9 cellular contexts compared by ENCODE assay signal in the genomic region with DNA sequence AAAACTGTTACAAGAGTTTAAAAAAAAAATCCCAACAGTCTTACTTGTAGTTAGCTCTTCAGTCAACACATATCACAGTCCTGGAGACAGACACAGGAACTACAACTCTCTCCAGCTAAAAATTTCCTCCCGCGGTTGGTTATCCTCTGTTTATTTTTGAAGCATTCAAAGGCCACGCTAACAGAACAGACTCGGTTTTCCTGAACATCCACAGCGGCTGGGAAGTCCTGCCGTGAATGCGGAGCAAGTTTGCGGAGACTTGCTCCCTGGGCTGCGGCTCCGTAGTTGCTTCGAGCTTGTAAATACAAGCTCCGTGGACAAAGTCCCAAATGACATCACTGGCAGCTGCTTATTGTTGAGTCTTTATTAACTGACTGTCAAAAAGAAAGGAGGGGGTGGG. TPM values are rescaled to one million over a fixed set of nuclear protein-coding genes. Genes with fewer than 3 reads are reported as not detected.
A peak's percentile ranks its signal among the peaks of the same experiment; 100 is the strongest.
DNase-seq lines count a peak whose midpoint lies in the region; ATAC-seq, FAIRE-seq and TF ChIP-seq lines count a peak whose summit lies in the region.
"Had no signal": no experiment of that assay in that cellular context is flagged by ENCODE, and none has a peak within 500 bp of the region (broad histone marks: within the 10 kb centered on the region; RNA-seq: fewer than 3 reads in every experiment).

A gene (minus strand): TSS at position 292 of the 400 bp plus-strand sequence. CDS start 50,937 bp downstream, outside the sequence.

- H3K9me3 Mint-ChIP-seq in activated naive CD4-positive, alpha-beta T cell treated with anti-CD3 and anti-CD28 coated beads, Interleukin-2, amount 50 U/mL, for 72 hours: no peaks in the 10 kb centered on the region
- H3K9me3 Mint-ChIP-seq in activated naive CD8-positive, alpha-beta T cell treated with anti-CD3 and anti-CD28 coated beads, Interleukin-2, amount 50 U/mL, for 24 hours: no peaks in the 10 kb centered on the region

- CTCF ChIA-PET in HepG2 (lab: Yijun Ruan, JAX; ENCODE audit: low intra/inter-chr PET ratio, low total read pairs): no interaction called here

- H4K20me1 ChIP-seq in HepG2 (ENCODE audit: insufficient read depth, low read length): no peaks in the 10 kb centered on the region

- H3K4me3 Mint-ChIP-seq in activated naive CD8-positive, alpha-beta T cell treated with anti-CD3 and anti-CD28 coated beads, Interleukin-2, amount 50 U/mL, for 24 hours: no peak within 1 kb of the TSS

- TF ChIP-seq CTCF in dorsolateral prefrontal cortex (IDR thresholded peaks at IDR 0.05 in 54 of 56, conservative IDR thresholded peaks at IDR 0.05 in 2 of 56; ENCODE audit: low read depth in 1 of 56, partially characterized antibody in 56 of 56) (peak in 7 of 56 donors; percentile 4 to 33 (median 17)), HepG2 (CRISPR knock-in tag; IDR thresholded peaks at IDR 0.05) (no peak)

- TF ChIP-seq EP300 in HepG2 (IDR thresholded peaks at IDR 0.05; ENCODE audit: low read depth in 2 of 2, low read length in 2 of 2) (no peak), HepG2 (CRISPR knock-in tag; IDR thresholded peaks at IDR 0.05; ENCODE audit: borderline replicate concordance) (no peak)

- no peak within 1 kb of the TSS for H2AFZ ChIP-seq in HepG2 (ENCODE audit: low read length)

- 2% methylated on average over 12 of the region's 12 CpGs for WGBS in HepG2 (ENCODE audit: low lambda C conversion rate)

- BruUV-seq in HepG2 (replicated peaks; lab: Mats Ljungman, UMichigan): no TSS peak

- H3K27me3 Mint-ChIP-seq in activated naive CD8-positive, alpha-beta T cell treated with anti-CD3 and anti-CD28 coated beads, Interleukin-2, amount 50 U/mL, for 24 hours: peaks cover 14% of the 10 kb centered on the region

- FAIRE-seq in HepG2 (lab: Jason Lieb, UNC): no peak

- peak; percentile 56 for DNase-seq in M059J (ENCODE audit: low read depth)
- DNase-seq in dorsolateral prefrontal cortex: peak in 5 of 10 donors; percentile 7 to 66 (median 50)
- DNase-seq in HepG2 (ENCODE audit: low spot score): no peak
- DNase-seq in activated naive CD4-positive, alpha-beta T cell treated with anti-CD3 and anti-CD28 coated beads, Interleukin-2, amount 50 U/mL, for 72 hours (ENCODE audit: low spot score in 2 of 2): no peak
- no peak for DNase-seq in activated naive CD8-positive, alpha-beta T cell treated with anti-CD3 and anti-CD28 coated beads, Interleukin-2, amount 50 U/mL, for 24 hours
- no peak for DNase-seq in stimulated activated CD4-positive, alpha-beta T cell treated with anti-CD3 and anti-CD28 coated beads, Interleukin-1b, Interleukin-23, amount 100 ng/mL, for 48 hours
- no peak for DNase-seq in stimulated activated CD4-positive, alpha-beta T cell treated with anti-CD3 and anti-CD28 coated beads, Interleukin-4, amount 100 ng/mL, for 24 hours
- DNase-seq: activated T-cell treated with anti-CD3 and anti-CD28 coated beads, Interleukin-2, amount 50 U/mL, for 1 hour had no signal

- H3K9me3 ChIP-seq in HepG2 (ENCODE audit: low read length): no peaks in the 10 kb centered on the region
- H3K9me3 ChIP-seq in stomach smooth muscle (ENCODE audit: control insufficient read depth in 2 of 2, low read length in 2 of 2): no peaks in the 10 kb centered on the region

- ATAC-seq in HepG2: peak; percentile 60
- no peak for ATAC-seq in activated naive CD4-positive, alpha-beta T cell treated with anti-CD3 and anti-CD28 coated beads, Interleukin-2, amount 50 U/mL, for 72 hours
- no peak for ATAC-seq in activated naive CD8-positive, alpha-beta T cell treated with anti-CD3 and anti-CD28 coated beads, Interleukin-2, amount 50 U/mL, for 24 hours

- TF ChIP-seq RAD21 in HepG2 (CRISPR knock-in tag; IDR thresholded peaks at IDR 0.05): no peak

- no peaks in the 10 kb centered on the region for H3K4me1 Mint-ChIP-seq in activated naive CD8-positive, alpha-beta T cell treated with anti-CD3 and anti-CD28 coated beads, Interleukin-2, amount 50 U/mL, for 24 hours

- H3K27ac Mint-ChIP-seq in activated naive CD4-positive, alpha-beta T cell treated with anti-CD3 and anti-CD28 coated beads, Interleukin-2, amount 50 U/mL, for 72 hours: no peak within 1 kb of the TSS
- H3K27ac Mint-ChIP-seq in activated naive CD8-positive, alpha-beta T cell treated with anti-CD3 and anti-CD28 coated beads, Interleukin-2, amount 50 U/mL, for 24 hours: no peak within 1 kb of the TSS

- 0 out of 2 replicates have a peak within 1 kb of the TSS, but pooled peaks have one; percentile 6 for H3K4me2 ChIP-seq in HepG2 (ENCODE audit: low read depth, low read length)

- no peaks in the 10 kb centered on the region for H3K36me3 Mint-ChIP-seq in activated naive CD4-positive, alpha-beta T cell treated with anti-CD3 and anti-CD28 coated beads, Interleukin-2, amount 50 U/mL, for 72 hours
- H3K36me3 Mint-ChIP-seq in activated naive CD8-positive, alpha-beta T cell treated with anti-CD3 and anti-CD28 coated beads, Interleukin-2, amount 50 U/mL, for 24 hours (ENCODE audit: low read depth): no peaks in the 10 kb centered on the region

- peak within 1 kb of the TSS in 35 of 59 donors; percentile 1 to 60 (median 34) for H3K27ac ChIP-seq in dorsolateral prefrontal cortex
- no peak within 1 kb of the TSS for H3K27ac ChIP-seq in HepG2 (ENCODE audit: extremely low read length, insufficient read depth, low read length)
- no peak within 1 kb of the TSS for H3K27ac ChIP-seq in stomach smooth muscle (ENCODE audit: low read length)

- no peak within 1 kb of the TSS for H3K9ac ChIP-seq in HepG2 (ENCODE audit: insufficient read depth, low read depth, low read length)
- H3K9ac ChIP-seq in stomach smooth muscle (ENCODE audit: low read length in 2 of 2): peak within 1 kb of the TSS; percentile 5 to 36

- H3K4me1 ChIP-seq in HepG2 (ENCODE audit: insufficient read depth, low read length) (peaks cover 8% of the 10 kb centered on the region; the same call in 1 of the 2 replicates), stomach smooth muscle (ENCODE audit: control insufficient read depth, insufficient read depth, low read length) (peaks cover 17% of the 10 kb centered on the region)

- no peaks in the 10 kb centered on the region for H3K79me2 ChIP-seq in HepG2 (ENCODE audit: insufficient read depth, low read length)

- no peak for TF ChIP-seq POLR2A in HepG2 (IDR thresholded peaks at IDR 0.05; ENCODE audit: insufficient read depth in 1 of 2, low read depth in 2 of 2, low read length in 2 of 2)

- H3K36me3 ChIP-seq in HepG2 (replicated peaks in 1 of 2; ENCODE audit: control insufficient read depth in 1 of 2, insufficient read depth in 2 of 2, low read length in 2 of 2) (no peaks in the 10 kb centered on the region), stomach smooth muscle (ENCODE audit: control insufficient read depth in 2 of 2, insufficient read depth in 2 of 2, low read length in 2 of 2) (no peaks in the 10 kb centered on the region)

- H3K4me3 ChIP-seq in dorsolateral prefrontal cortex (peak within 1 kb of the TSS; percentile 7 to 72 (median 46)), HepG2 (replicated peaks in 1 of 3; ENCODE audit: insufficient read depth in 1 of 3, low read depth in 2 of 3, low read length in 3 of 3) (no peak within 1 kb of the TSS), stomach smooth muscle (ENCODE audit: low read length in 2 of 2) (peak within 1 kb of the TSS; percentile 37 to 70)

- peaks cover 0 to 10% (median 0%) of the 10 kb centered on the region in 45 donors for H3K27me3 ChIP-seq in dorsolateral prefrontal cortex
- H3K27me3 ChIP-seq in HepG2 (ENCODE audit: control insufficient read depth in 1 of 2, insufficient read depth in 2 of 2, low read length in 2 of 2): peaks cover 0 to 5% of the 10 kb centered on the region in 2 experiments; a peak in 2 of 5 replicates
- H3K27me3 ChIP-seq in stomach smooth muscle (ENCODE audit: control insufficient read depth in 1 of 2, insufficient read depth in 2 of 2, low read length in 2 of 2): no peaks in the 10 kb centered on the region

- intact Hi-C loops in dorsolateral prefrontal cortex (cut with DNase I): loop anchor here (2.0 to 10.0 kb wide), 8 partner anchors 21 to 1023 kb away; a partner anchor contains a TSS
- intact Hi-C loops in HepG2 (cut with micrococcal nuclease; ENCODE audit: unreplicated experiment): no loop called here

- POLR2A ChIA-PET in HepG2 (lab: Yijun Ruan, JAX): no interaction called here

- in situ Hi-C loops in HepG2 (cut with HindIII; ENCODE audit: extremely low pct_ligation_motif_present, low pct_unique_long_range_greater_than_20kb): no loop called here

RNA-seq across cellular contexts. Expression of the gene that starts here (rescaled TPM):
- 3.6 and 6.5 TPM in 2 replicates for total RNA-seq in M059J (2014; rRNA removed; shearing (Covaris generic))
- total RNA-seq in dorsolateral prefrontal cortex (10 to 100 TPM in 111 of 120 experiments, 1 to 10 TPM in 9; 4.8 to 63.8 (median 20.6) TPM), HepG2 (2016; rRNA removed; fragmentation: Illumina TruSeq; extraction: Trizol) (not detected in 2 replicates)
- total RNA-seq in HepG2 (2016; cell fraction: cytosol; rRNA removed; fragmentation: Illumina TruSeq; extraction: Trizol; ENCODE audit: low read depth): not detected in 2 replicates
- not detected in 2 replicates for total RNA-seq in HepG2 (2016; cell fraction: insoluble cytoplasmic fraction; rRNA removed; fragmentation: Illumina TruSeq; extraction: Trizol)
- total RNA-seq in HepG2 (2016; cell fraction: membrane; rRNA removed; fragmentation: Illumina TruSeq; extraction: Trizol): not detected in 2 replicates
- total RNA-seq in HepG2 (2016; cell fraction: nucleus; rRNA removed; fragmentation: Illumina TruSeq; extraction: Trizol): not detected in 2 replicates
- polyA plus RNA-seq in HepG2 (2011; rRNA removed): 0.01 and 0.04 TPM in 2 replicates
- 0.01 TPM in 1 of 2 replicates, not detected in the other for polyA plus RNA-seq in HepG2 (2011; cell fraction: cytosol; rRNA removed)
- 0.02 TPM in 1 of 2 replicates, not detected in the other for polyA plus RNA-seq in HepG2 (2011; cell fraction: nucleus; rRNA removed)
- polyA plus RNA-seq in HepG2 (2012): not detected in 2 replicates
- not detected in 2 replicates for polyA plus RNA-seq in HepG2 (2016; cell fraction: cytosol; fragmentation: Illumina TruSeq; extraction: Trizol; ENCODE audit: low read depth)
- polyA plus RNA-seq in HepG2 (2016; cell fraction: insoluble cytoplasmic fraction; fragmentation: Illumina TruSeq; extraction: Trizol; ENCODE audit: low read depth): not detected in 2 replicates
- polyA plus RNA-seq in HepG2 (2016; cell fraction: membrane; fragmentation: Illumina TruSeq; extraction: Trizol; ENCODE audit: low read depth): not detected in 2 replicates
- not detected in 2 replicates for polyA plus RNA-seq in HepG2 (2016; cell fraction: nucleus; fragmentation: Illumina TruSeq; extraction: Trizol; ENCODE audit: insufficient read depth, low read depth)
- 0.06 and 5.5 TPM in 2 replicates for polyA minus RNA-seq in HepG2 (2011; rRNA and poly(A)+ RNA removed; ENCODE audit: low replicate concordance)
- polyA minus RNA-seq in HepG2 (2011; cell fraction: cytosol; rRNA and poly(A)+ RNA removed): not detected in 2 replicates
- 0.13 and 0.75 TPM in 2 replicates for polyA minus RNA-seq in HepG2 (2011; cell fraction: nucleus; rRNA and poly(A)+ RNA removed)
- total RNA-seq in activated naive CD4-positive, alpha-beta T cell treated with anti-CD3 and anti-CD28 coated beads, Interleukin-2, amount 50 U/mL, for 72 hours: not detected

Comparison
In these comparisons a context has a peak if more than half of its experiments do, and no peak if none do; other contexts are left out.
1. H3K27ac ChIP-seq: peak in dorsolateral prefrontal cortex (35 of 59); none in HepG2 (single experiment) and stomach smooth muscle (single experiment).
2. H3K4me3 ChIP-seq: peak in dorsolateral prefrontal cortex (59 of 59) and stomach smooth muscle (2 of 2); none in HepG2 (0 of 3).